Comparison of ENCODE assay signal across 19 cellular contexts in genomic region chr14:61041704-61042103, GRCh38.
DNase-seq lines count a peak whose midpoint lies in the region; ATAC-seq, FAIRE-seq and TF ChIP-seq lines count a peak whose summit lies in the region.
"Had no signal": no experiment of that assay in that cellular context is flagged by ENCODE, and none has a peak within 500 bp of the region (broad histone marks: within the 10 kb centered on the region; RNA-seq: fewer than 3 reads in every experiment).

No MANE protein-coding gene starts in this region.

- peaks cover 0 to 14% (median 5%) of the 10 kb centered on the region in 4 donors for H3K4me1 Mint-ChIP-seq in CD4-positive, CD25-positive, alpha-beta regulatory T cell
- H3K4me1 Mint-ChIP-seq in T-helper 1 cell treated with Interleukin-12 subunit alpha and Interleukin-12 subunit beta and Interleukin-4 antibody, amounts not matched to agents 30 μg/mL and 1 μg/mL, for 36 hours (ENCODE audit: low read depth), result peaks cover 5% of the 10 kb centered on the region
- no peaks in the 10 kb centered on the region for H3K4me1 Mint-ChIP-seq in CD4-positive, alpha-beta memory T cell
- H3K4me1 Mint-ChIP-seq: B cell, CD14-positive monocyte had no signal

- in situ Hi-C loops in ACHN (cut with HindIII; ENCODE audit: low pct_ligation_motif_present, low pct_unique_long_range_greater_than_20kb, low sequenced_read_pairs), result no loop called here

- no peak overlapping the region for H3K4me3 Mint-ChIP-seq in CD4-positive, CD25-positive, alpha-beta regulatory T cell
- H3K4me3 Mint-ChIP-seq in T-helper 1 cell treated with Interleukin-12 subunit alpha and Interleukin-12 subunit beta and Interleukin-4 antibody, amounts not matched to agents 30 μg/mL and 1 μg/mL, for 36 hours, result no peak overlapping the region
- H3K4me3 Mint-ChIP-seq in CD4-positive, alpha-beta memory T cell, result no peak overlapping the region
- H3K4me3 Mint-ChIP-seq: B cell, CD14-positive monocyte had no signal

- no peaks in the 10 kb centered on the region for H3K9me3 ChIP-seq in CD4-positive, CD25-positive, alpha-beta regulatory T cell (ENCODE audit: control insufficient read depth in 2 of 2, low read length in 2 of 2)
- H3K9me3 ChIP-seq in kidney (ENCODE audit: control insufficient read depth in 1 of 2, low read length in 2 of 2), result no peaks in the 10 kb centered on the region
- H3K9me3 ChIP-seq in CD4-positive, alpha-beta memory T cell (ENCODE audit: control insufficient read depth in 1 of 2, low read length in 2 of 2), result no peaks in the 10 kb centered on the region
- H3K9me3 ChIP-seq: Peyer's patch had no signal

- FAIRE-seq in kidney (lab: Jason Lieb, UNC), result peak; percentile 17
- FAIRE-seq: GM18507, H54 had no signal

- POLR2A ChIA-PET in CD4-positive, alpha-beta memory T cell (lab: Charles Lee; ENCODE audit: partially characterized antibody), result no interaction called here

- H3K36me3 ChIP-seq in CD4-positive, CD25-positive, alpha-beta regulatory T cell (ENCODE audit: control insufficient read depth, insufficient read depth, low read length), result no peaks in the 10 kb centered on the region
- H3K36me3 ChIP-seq in kidney (ENCODE audit: control insufficient read depth in 1 of 2, insufficient read depth in 2 of 2, low read length in 2 of 2), result no peaks in the 10 kb centered on the region
- H3K36me3 ChIP-seq in CD4-positive, alpha-beta memory T cell (ENCODE audit: insufficient read depth, low read length), result no peaks in the 10 kb centered on the region
- H3K36me3 ChIP-seq: Peyer's patch had no signal

- no peaks in the 10 kb centered on the region for H3K4me1 ChIP-seq in CD4-positive, CD25-positive, alpha-beta regulatory T cell (ENCODE audit: control insufficient read depth, insufficient read depth, low read length, poor library complexity, severe bottlenecking)
- no peaks in the 10 kb centered on the region for H3K4me1 ChIP-seq in kidney (ENCODE audit: control insufficient read depth in 1 of 2, insufficient read depth in 1 of 2, low read depth in 1 of 2, low read length in 2 of 2)
- H3K4me1 ChIP-seq in CD4-positive, alpha-beta memory T cell (ENCODE audit: insufficient read depth, low read length), result no peaks in the 10 kb centered on the region
- H3K4me1 ChIP-seq: Peyer's patch had no signal

- H3K9ac ChIP-seq in kidney (ENCODE audit: low read length in 2 of 2), result no peak overlapping the region

- no peak overlapping the region for H3K27ac Mint-ChIP-seq in CD4-positive, CD25-positive, alpha-beta regulatory T cell
- peak overlapping the region; percentile 36 for H3K27ac Mint-ChIP-seq in T-helper 1 cell treated with Interleukin-12 subunit alpha and Interleukin-12 subunit beta and Interleukin-4 antibody, amounts not matched to agents 30 μg/mL and 1 μg/mL, for 36 hours
- no peak overlapping the region for H3K27ac Mint-ChIP-seq in CD4-positive, alpha-beta memory T cell
- H3K27ac Mint-ChIP-seq: B cell had no signal

- no peak for TF ChIP-seq CTCF in kidney (IDR thresholded peaks at IDR 0.05; ENCODE audit: borderline replicate concordance, extremely low read depth, insufficient read depth)

- H3K27me3 ChIP-seq in CD4-positive, CD25-positive, alpha-beta regulatory T cell (ENCODE audit: control insufficient read depth, insufficient read depth, low read length), result no peaks in the 10 kb centered on the region
- H3K27me3 ChIP-seq in CD4-positive, alpha-beta memory T cell (ENCODE audit: insufficient read depth, low read length), result no peaks in the 10 kb centered on the region
- H3K27me3 ChIP-seq: Peyer's patch had no signal

- peak in 1 of 3 donors; percentile 42 for DNase-seq in CD4-positive, CD25-positive, alpha-beta regulatory T cell
- DNase-seq in kidney (peak; percentile 20), ACHN (no peak)
- no peak for DNase-seq in CD4-positive, alpha-beta memory T cell
- DNase-seq: DND-41, NCI-H1105, NCI-H1436 treated with DMSO at 0.1 percent for 48 hours, NCI-H187 treated with DMSO at 0.1 percent for 48 hours, NCI-H524, NCI-H82, Peyer's patch, SHP77 treated with DMSO at 0.1 percent for 48 hours had no signal

- H3K36me3 Mint-ChIP-seq in CD4-positive, CD25-positive, alpha-beta regulatory T cell, result no peaks in the 10 kb centered on the region
- no peaks in the 10 kb centered on the region for H3K36me3 Mint-ChIP-seq in T-helper 1 cell treated with Interleukin-12 subunit alpha and Interleukin-12 subunit beta and Interleukin-4 antibody, amounts not matched to agents 30 μg/mL and 1 μg/mL, for 36 hours (ENCODE audit: low read depth)
- peaks cover 0 to 2% of the 10 kb centered on the region in 2 donors for H3K36me3 Mint-ChIP-seq in CD4-positive, alpha-beta memory T cell

- H3K9me3 Mint-ChIP-seq in CD4-positive, CD25-positive, alpha-beta regulatory T cell, result peaks cover 0 to 3% (median 0%) of the 10 kb centered on the region in 7 donors
- no peaks in the 10 kb centered on the region for H3K9me3 Mint-ChIP-seq in T-helper 1 cell treated with Interleukin-12 subunit alpha and Interleukin-12 subunit beta and Interleukin-4 antibody, amounts not matched to agents 30 μg/mL and 1 μg/mL, for 36 hours
- H3K9me3 Mint-ChIP-seq in CD4-positive, alpha-beta memory T cell, result no peaks in the 10 kb centered on the region
- H3K9me3 Mint-ChIP-seq: CD14-positive monocyte had no signal

- ATAC-seq in CD4-positive, CD25-positive, alpha-beta regulatory T cell (ENCODE audit: low read depth in 2 of 2), result no peak
- ATAC-seq in GM19438 (IDR thresholded peaks at IDR 0.05; ENCODE audit: low read depth, unreplicated experiment), result peak; percentile 56
- no peak for ATAC-seq in GM21360 (IDR thresholded peaks at IDR 0.05; ENCODE audit: unreplicated experiment)

- intact Hi-C loops in kidney (cut with DNase I), result no loop called here
- intact Hi-C loops in CD4-positive, alpha-beta memory T cell (cut with micrococcal nuclease), result no loop called here

- no peaks in the 10 kb centered on the region for H3K27me3 Mint-ChIP-seq in CD4-positive, CD25-positive, alpha-beta regulatory T cell
- no peaks in the 10 kb centered on the region for H3K27me3 Mint-ChIP-seq in T-helper 1 cell treated with Interleukin-12 subunit alpha and Interleukin-12 subunit beta and Interleukin-4 antibody, amounts not matched to agents 30 μg/mL and 1 μg/mL, for 36 hours (ENCODE audit: low read depth)
- no peaks in the 10 kb centered on the region for H3K27me3 Mint-ChIP-seq in CD4-positive, alpha-beta memory T cell
- H3K27me3 Mint-ChIP-seq: B cell had no signal

- CTCF ChIA-PET in CD4-positive, alpha-beta memory T cell (lab: Charles Lee; ENCODE audit: partially characterized antibody), result interaction anchor here (1.5 kb wide), 1 partner anchor 16 kb away, joined by 3 read pairs; no protein-coding TSS in a partner anchor

- H3K4me3 ChIP-seq in CD4-positive, CD25-positive, alpha-beta regulatory T cell (ENCODE audit: low read depth, low read length), result peak overlapping the region; percentile 17
- H3K4me3 ChIP-seq in kidney (ENCODE audit: low read length in 2 of 2), result no peak overlapping the region
- no peak overlapping the region for H3K4me3 ChIP-seq in CD4-positive, alpha-beta memory T cell (ENCODE audit: low read length in 2 of 2)
- H3K4me3 ChIP-seq: Peyer's patch had no signal

- no peak overlapping the region for H3K27ac ChIP-seq in CD4-positive, CD25-positive, alpha-beta regulatory T cell (ENCODE audit: insufficient read depth, low read length, poor library complexity, severe bottlenecking)
- H3K27ac ChIP-seq in kidney (ENCODE audit: low read depth in 2 of 2, low read length in 2 of 2), result no peak overlapping the region
- no peak overlapping the region for H3K27ac ChIP-seq in CD4-positive, alpha-beta memory T cell (ENCODE audit: low read depth, low read length)
- H3K27ac ChIP-seq: Peyer's patch had no signal
